Comparison of ENCODE assay signal across 18 cellular contexts in genomic region chr2:234607691-234608090, GRCh38.
"Had no signal": no experiment of that assay in that cellular context is flagged by ENCODE, and none has a peak within 500 bp of the region (broad histone marks: within the 10 kb centered on the region; RNA-seq: fewer than 3 reads in every experiment).

No MANE protein-coding gene starts in this region.

- H3K27me3 ChIP-seq: colonic mucosa, gastrocnemius medialis, left lung had no signal

- H3K27ac ChIP-seq: colonic mucosa, esophagus squamous epithelium, gastrocnemius medialis, left lung, lower lobe of right lung had no signal

- ATAC-seq: gastrocnemius medialis, left cardiac atrium, left lung, left ventricle myocardium superior, lower lobe of right lung had no signal

- DNase-seq: cerebellar nuclear complex; colonic mucosa; cortex of kidney; effector CD4-positive, alpha-beta T cell; effector memory CD4-positive, alpha-beta T cell; esophagus squamous epithelium; foreskin fibroblast; foreskin melanocyte; gastrocnemius medialis; glutamatergic neuron; head of caudate nucleus; hippocampal formation; left cardiac atrium; left lung; left ventricle myocardium superior; lower lobe of right lung; mesendoderm; midbrain had no signal

- H3K9me3 ChIP-seq: colonic mucosa, esophagus squamous epithelium, gastrocnemius medialis, left lung, lower lobe of right lung had no signal

- H3K4me3 ChIP-seq: colonic mucosa, esophagus squamous epithelium, gastrocnemius medialis, left lung, lower lobe of right lung had no signal

- H3K4me1 ChIP-seq: colonic mucosa, esophagus squamous epithelium, gastrocnemius medialis, left lung, lower lobe of right lung had no signal

- H3K36me3 ChIP-seq: colonic mucosa, esophagus squamous epithelium, gastrocnemius medialis, left lung, lower lobe of right lung had no signal
